1 cellular context compared by ENCODE assay signal in the genomic region with DNA sequence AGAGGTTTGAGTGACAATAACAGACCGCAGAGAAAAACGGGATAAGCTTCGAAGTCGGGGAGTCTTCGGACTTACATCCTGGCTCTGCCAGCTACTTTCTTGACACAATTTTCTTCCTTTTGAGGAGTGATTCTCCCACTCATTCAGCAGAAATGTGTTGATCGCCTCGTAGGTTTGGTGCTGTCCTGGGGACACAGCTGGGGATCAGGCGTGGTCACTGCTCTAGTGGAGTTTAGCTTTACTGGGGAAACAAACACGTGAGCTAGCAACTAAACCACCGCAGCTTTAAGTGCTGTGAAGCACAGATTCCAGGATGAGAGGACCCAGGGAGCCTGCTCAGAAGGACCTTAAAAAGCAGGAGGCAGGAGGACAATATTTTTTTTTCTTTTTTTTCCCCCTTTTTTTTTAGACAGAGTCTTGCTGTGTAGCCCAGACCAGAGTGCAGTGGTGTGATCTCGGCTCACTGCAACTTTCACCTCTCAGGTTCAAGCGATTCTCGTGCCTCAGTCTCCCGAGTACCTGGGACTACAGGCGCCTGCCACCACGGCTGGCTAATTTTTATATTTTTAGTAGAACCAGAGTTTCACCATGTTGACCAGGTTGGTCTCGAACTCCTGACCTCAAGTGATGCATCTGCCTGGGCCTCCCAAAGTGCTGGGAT.
TF ChIP-seq lines count a peak whose summit lies in the region.

No MANE protein-coding gene starts in this region.

TF ChIP-seq in HepG2, 621 proteins besides CTCF, POLR2A, EP300 and RAD21 (continued from another document and continues in another):
- TF ChIP-seq MED1 (CRISPR knock-in tag; IDR thresholded peaks at IDR 0.05), result no peak
- TF ChIP-seq CCAR2 (optimal IDR thresholded peaks at IDR 0.05; ENCODE audit: low read depth, low read length), result peak; percentile 72
- TF ChIP-seq AHR (CRISPR knock-in tag; IDR thresholded peaks at IDR 0.05), result no peak
- TF ChIP-seq, protein P1, sequence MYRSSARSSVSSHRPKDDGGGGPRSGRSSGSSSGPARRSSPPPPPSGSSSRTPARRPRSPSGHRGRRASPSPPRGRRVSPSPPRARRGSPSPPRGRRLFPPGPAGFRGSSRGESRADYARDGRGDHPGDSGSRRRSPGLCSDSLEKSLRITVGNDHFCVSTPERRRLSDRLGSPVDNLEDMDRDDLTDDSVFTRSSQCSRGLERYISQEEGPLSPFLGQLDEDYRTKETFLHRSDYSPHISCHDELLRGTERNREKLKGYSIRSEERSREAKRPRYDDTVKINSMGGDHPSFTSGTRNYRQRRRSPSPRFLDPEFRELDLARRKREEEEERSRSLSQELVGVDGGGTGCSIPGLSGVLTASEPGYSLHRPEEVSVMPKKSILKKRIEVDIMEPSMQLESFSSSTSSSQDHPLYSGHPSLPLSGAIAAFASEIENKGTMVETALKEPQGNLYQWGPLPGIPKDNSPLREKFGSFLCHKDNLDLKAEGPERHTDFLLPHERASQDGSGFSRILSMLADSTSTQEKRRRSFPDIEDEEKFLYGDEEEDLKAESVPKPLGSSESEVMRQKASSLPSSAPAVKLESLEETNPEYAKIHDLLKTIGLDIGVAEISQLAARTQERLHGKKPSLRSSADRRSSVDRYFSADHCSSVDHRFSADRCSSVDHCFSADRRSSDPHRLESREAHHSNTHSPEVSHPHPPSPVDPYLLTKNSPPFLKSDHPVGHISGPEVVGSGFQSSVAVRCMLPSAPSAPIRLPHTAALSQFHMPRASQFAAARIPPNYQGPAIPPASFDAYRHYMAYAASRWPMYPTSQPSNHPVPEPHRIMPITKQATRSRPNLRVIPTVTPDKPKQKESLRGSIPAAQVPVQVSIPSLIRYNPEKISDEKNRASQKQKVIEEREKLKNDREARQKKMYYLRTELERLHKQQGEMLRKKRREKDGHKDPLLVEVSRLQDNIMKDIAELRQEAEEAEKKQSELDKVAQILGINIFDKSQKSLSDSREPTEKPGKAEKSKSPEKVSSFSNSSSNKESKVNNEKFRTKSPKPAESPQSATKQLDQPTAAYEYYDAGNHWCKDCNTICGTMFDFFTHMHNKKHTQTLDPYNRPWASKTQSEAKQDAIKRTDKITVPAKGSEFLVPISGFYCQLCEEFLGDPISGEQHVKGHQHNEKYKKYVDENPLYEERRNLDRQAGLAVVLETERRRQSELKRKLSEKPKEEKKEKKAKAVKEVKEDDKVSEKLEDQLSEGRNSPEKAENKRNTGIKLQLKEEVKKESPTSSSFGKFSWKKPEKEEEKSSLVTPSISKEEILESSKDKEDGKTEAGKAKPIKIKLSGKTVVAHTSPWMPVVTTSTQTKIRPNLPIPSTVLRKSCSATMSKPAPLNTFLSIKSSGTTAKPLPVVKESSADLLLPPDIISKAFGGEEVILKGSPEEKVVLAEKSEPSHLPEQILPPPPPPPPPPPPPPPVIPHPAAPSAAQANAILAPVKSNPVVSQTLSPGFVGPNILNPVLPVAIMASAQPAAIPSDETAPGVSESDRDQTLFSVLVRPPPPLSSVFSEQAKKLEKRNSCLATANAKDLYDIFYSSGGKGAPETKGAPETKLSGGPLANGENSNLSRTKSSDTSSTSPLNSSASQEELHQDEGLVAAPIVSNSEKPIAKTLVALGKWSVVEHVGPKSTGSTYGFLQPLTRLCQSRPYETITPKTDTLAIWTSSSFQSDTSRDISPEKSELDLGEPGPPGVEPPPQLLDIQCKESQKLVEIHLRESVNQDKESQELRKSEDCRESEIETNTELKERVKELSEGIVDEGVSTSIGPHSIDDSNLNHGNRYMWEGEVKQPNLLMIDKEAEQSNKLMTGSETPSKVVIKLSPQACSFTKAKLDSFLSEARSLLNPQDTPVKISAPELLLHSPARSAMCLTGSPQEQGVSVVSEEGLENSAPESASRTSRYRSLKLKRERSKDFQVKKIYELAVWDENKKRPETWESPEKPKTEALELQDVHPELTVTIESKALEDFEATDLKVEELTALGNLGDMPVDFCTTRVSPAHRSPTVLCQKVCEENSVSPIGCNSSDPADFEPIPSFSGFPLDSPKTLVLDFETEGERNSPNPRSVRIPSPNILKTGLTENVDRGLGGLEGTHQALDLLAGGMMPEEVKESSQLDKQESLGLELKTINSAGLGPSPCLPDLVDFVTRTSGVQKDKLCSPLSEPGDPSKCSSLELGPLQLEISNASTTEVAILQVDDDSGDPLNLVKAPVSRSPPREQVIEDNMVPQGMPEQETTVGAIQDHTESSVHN (CRISPR knock-in tag; IDR thresholded peaks at IDR 0.05), result no peak
- TF ChIP-seq HNRNPLL (IDR thresholded peaks at IDR 0.05; ENCODE audit: low read depth, low read length, poor library complexity, severe bottlenecking), result no peak
- TF ChIP-seq ZNF597 (CRISPR knock-in tag; IDR thresholded peaks at IDR 0.05), result no peak
- no peak for TF ChIP-seq MEIS1 (CRISPR knock-in tag; IDR thresholded peaks at IDR 0.05; ENCODE audit: borderline replicate concordance)
- TF ChIP-seq PATZ1 (CRISPR knock-in tag; IDR thresholded peaks at IDR 0.05), result no peak
- TF ChIP-seq ZNF547 (CRISPR knock-in tag; IDR thresholded peaks at IDR 0.05), result no peak; the same call in 1 of the 2 replicates
- peak; percentile 73; the same call in 1 of the 2 replicates for TF ChIP-seq TGIF2 (CRISPR knock-in tag; IDR thresholded peaks at IDR 0.05)
- TF ChIP-seq ZBTB34 (CRISPR knock-in tag; IDR thresholded peaks at IDR 0.05), result no peak
- 0 out of 2 replicates have a peak, but pooled peaks have one; percentile 11 for TF ChIP-seq DNMT1 (CRISPR knock-in tag; IDR thresholded peaks at IDR 0.05)
- no peak for TF ChIP-seq KLF16 (CRISPR knock-in tag; IDR thresholded peaks at IDR 0.05)
- no peak for TF ChIP-seq TBX3 (IDR thresholded peaks at IDR 0.05; ENCODE audit: borderline replicate concordance)
- TF ChIP-seq, protein P2, sequence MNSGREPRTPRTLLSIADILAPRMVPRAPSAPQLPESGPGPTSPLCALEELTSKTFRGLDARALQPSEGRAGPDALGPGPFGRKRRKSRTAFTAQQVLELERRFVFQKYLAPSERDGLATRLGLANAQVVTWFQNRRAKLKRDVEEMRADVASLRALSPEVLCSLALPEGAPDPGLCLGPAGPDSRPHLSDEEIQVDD (CRISPR knock-in tag; IDR thresholded peaks at IDR 0.05; ENCODE audit: borderline replicate concordance), result 0 out of 2 replicates have a peak, but pooled peaks have one; percentile 44
- no peak for TF ChIP-seq CHCHD3 (CRISPR knock-in tag; IDR thresholded peaks at IDR 0.05)
- TF ChIP-seq TAF15 (IDR thresholded peaks at IDR 0.05; ENCODE audit: low read depth, low read length, poor library complexity, severe bottlenecking), result no peak
- peak; percentile 96; the same call in 1 of the 2 replicates for TF ChIP-seq MTF2 (CRISPR knock-in tag; IDR thresholded peaks at IDR 0.05; ENCODE audit: borderline replicate concordance)
- 0 out of 2 replicates have a peak, but pooled peaks have one; percentile 35 for TF ChIP-seq CEBPG (CRISPR knock-in tag; IDR thresholded peaks at IDR 0.05)
- TF ChIP-seq ETV5 (CRISPR knock-in tag; IDR thresholded peaks at IDR 0.05; ENCODE audit: borderline replicate concordance), result no peak
- no peak for TF ChIP-seq SP1 (IDR thresholded peaks at IDR 0.05)
- TF ChIP-seq SP1 (CRISPR knock-in tag; IDR thresholded peaks at IDR 0.05), result no peak
- TF ChIP-seq, protein P3, sequence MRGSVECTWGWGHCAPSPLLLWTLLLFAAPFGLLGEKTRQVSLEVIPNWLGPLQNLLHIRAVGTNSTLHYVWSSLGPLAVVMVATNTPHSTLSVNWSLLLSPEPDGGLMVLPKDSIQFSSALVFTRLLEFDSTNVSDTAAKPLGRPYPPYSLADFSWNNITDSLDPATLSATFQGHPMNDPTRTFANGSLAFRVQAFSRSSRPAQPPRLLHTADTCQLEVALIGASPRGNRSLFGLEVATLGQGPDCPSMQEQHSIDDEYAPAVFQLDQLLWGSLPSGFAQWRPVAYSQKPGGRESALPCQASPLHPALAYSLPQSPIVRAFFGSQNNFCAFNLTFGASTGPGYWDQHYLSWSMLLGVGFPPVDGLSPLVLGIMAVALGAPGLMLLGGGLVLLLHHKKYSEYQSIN (CRISPR knock-in tag; IDR thresholded peaks at IDR 0.05; ENCODE audit: borderline replicate concordance), result peak; percentile 4; the same call in 1 of the 2 replicates
- TF ChIP-seq TCF12 (IDR thresholded peaks at IDR 0.05), result no peak
- peak; percentile 47; the same call in 1 of the 2 replicates for TF ChIP-seq TCF12 (CRISPR knock-in tag; IDR thresholded peaks at IDR 0.05)
- TF ChIP-seq NBN (conservative IDR thresholded peaks at IDR 0.05), result no peak
- no peak for TF ChIP-seq ZNF83 (CRISPR knock-in tag; IDR thresholded peaks at IDR 0.05; ENCODE audit: borderline replicate concordance)
- TF ChIP-seq USF2 (IDR thresholded peaks at IDR 0.05; ENCODE audit: low read depth, low read length), result no peak
- no peak for TF ChIP-seq USF2 (CRISPR knock-in tag; IDR thresholded peaks at IDR 0.05; ENCODE audit: borderline replicate concordance)
- TF ChIP-seq MIER3 (CRISPR knock-in tag; IDR thresholded peaks at IDR 0.05; ENCODE audit: borderline replicate concordance), result no peak
